ENCODE assay signal across 8 cellular contexts in the genomic region with DNA sequence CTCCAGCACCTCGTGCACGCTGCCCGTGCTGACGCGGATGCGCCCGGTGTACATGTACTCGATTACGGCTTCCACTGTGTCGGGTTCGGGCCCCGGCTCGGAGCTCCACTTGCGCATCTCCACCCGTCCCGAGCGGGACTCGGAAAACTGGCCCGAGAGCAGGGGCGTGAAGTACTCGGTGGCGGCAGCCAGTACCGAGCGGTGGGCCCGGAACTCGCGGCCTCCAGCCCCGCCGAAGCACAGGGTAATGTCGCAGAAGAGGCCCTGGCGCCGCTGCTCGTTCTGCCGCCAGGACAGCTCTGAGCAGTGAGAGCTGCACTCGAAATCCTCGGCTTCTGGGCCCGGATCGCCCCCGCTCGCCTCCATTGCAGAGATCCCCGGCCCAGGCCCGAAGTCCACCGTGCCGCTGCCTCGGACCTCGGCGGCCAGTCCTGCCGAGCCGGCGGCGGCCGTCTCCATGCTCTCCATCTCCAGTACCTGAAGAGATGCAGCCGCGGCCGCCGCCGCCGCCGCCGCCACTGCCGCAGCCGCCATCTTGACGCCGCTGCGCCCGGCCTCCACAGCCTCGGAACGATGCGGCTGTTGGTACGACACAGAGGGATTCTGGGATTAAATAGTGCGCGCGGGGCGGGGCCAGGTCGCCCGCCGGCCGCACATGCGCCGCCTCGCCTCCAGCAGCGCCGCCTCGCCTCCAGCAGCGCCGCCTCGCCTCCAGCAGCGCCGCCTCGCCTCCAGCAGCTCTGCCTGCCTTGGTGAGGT. TPM values are rescaled to one million over a fixed set of nuclear protein-coding genes. Genes with fewer than 3 reads are reported as not detected.
DNase-seq lines count a peak whose midpoint lies in the region; ATAC-seq and TF ChIP-seq lines count a peak whose summit lies in the region.

A gene with protein sequence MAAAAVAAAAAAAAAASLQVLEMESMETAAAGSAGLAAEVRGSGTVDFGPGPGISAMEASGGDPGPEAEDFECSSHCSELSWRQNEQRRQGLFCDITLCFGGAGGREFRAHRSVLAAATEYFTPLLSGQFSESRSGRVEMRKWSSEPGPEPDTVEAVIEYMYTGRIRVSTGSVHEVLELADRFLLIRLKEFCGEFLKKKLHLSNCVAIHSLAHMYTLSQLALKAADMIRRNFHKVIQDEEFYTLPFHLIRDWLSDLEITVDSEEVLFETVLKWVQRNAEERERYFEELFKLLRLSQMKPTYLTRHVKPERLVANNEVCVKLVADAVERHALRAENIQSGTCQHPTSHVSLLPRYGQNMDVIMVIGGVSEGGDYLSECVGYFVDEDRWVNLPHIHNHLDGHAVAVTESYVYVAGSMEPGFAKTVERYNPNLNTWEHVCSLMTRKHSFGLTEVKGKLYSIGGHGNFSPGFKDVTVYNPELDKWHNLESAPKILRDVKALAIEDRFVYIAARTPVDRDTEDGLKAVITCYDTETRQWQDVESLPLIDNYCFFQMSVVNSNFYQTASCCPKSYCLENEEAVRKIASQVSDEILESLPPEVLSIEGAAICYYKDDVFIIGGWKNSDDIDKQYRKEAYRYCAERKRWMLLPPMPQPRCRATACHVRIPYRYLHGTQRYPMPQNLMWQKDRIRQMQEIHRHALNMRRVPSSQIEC (minus strand): TSS at position 587 of the 759 bp plus-strand sequence. CDS start 53 bp downstream, at position 534.

- H3K4me1 ChIP-seq in BLaER1 treated with 17β-estradiol and CSF1 and Interleukin-3, amounts not matched to agents 10 nM and 100 nM, result peaks cover 34 to 43% (median 39%) of the 10 kb centered on the region in 10 experiments
- peaks cover 0 to 39% (median 13%) of the 10 kb centered on the region in 4 donors for H3K4me1 ChIP-seq in right lobe of liver

- H3K9me3 ChIP-seq in BLaER1 treated with 17β-estradiol and CSF1 and Interleukin-3, amounts not matched to agents 10 nM and 100 nM (replicated peaks in 1 of 11), result no peaks in the 10 kb centered on the region
- no peaks in the 10 kb centered on the region for H3K9me3 ChIP-seq in right lobe of liver

- peaks cover 33 to 38% (median 37%) of the 10 kb centered on the region in 11 experiments for H3K36me3 ChIP-seq in BLaER1 treated with 17β-estradiol and CSF1 and Interleukin-3, amounts not matched to agents 10 nM and 100 nM
- peaks cover 0 to 7% (median 0%) of the 10 kb centered on the region in 4 donors for H3K36me3 ChIP-seq in right lobe of liver

- intact Hi-C loops in dorsolateral prefrontal cortex (cut with DNase I), result loop anchor here (2.0 to 10.0 kb wide), 5 partner anchors 52 to 130 kb away; a partner anchor contains a TSS
- intact Hi-C loops in right lobe of liver (cut with DNase I), result no loop called here

- DNase-seq in NCI-H69 (lab: John Stamatoyannopoulos, UW), result peak; percentile 96
- peak; percentile 71 to 79 for DNase-seq in activated CD4-positive, alpha-beta T cell treated with anti-CD3 and anti-CD28 coated beads, Interleukin-2, amount 50 U/mL, for 24 hours (ENCODE audit: low read depth in 1 of 2, low spot score in 1 of 2)
- peak; percentile 83 to 94 (median 90) for DNase-seq in dorsolateral prefrontal cortex
- DNase-seq in right lobe of liver, result peak; percentile 90 to 92 (median 91)
- peak; percentile 84 for DNase-seq in stimulated activated CD4-positive, alpha-beta T cell treated with anti-CD3 and anti-CD28 coated beads, Interleukin-4, amount 100 ng/mL, for 4 hours

- peak within 1 kb of the TSS; percentile 82 to 99 (median 95) for H3K4me2 ChIP-seq in BLaER1 treated with 17β-estradiol and CSF1 and Interleukin-3, amounts not matched to agents 10 nM and 100 nM

- ATAC-seq in GM19328 (IDR thresholded peaks at IDR 0.05; ENCODE audit: unreplicated experiment) (peak; percentile 86), HG03469 (IDR thresholded peaks at IDR 0.05; ENCODE audit: unreplicated experiment) (peak; percentile 66), right lobe of liver (peak; percentile 88 to 93 (median 91))

- peaks cover 33 to 54% (median 48%) of the 10 kb centered on the region in 11 experiments; a peak in 21 of 22 replicates for H4K20me1 ChIP-seq in BLaER1 treated with 17β-estradiol and CSF1 and Interleukin-3, amounts not matched to agents 10 nM and 100 nM

- H3K27me3 ChIP-seq in BLaER1 treated with 17β-estradiol and CSF1 and Interleukin-3, amounts not matched to agents 10 nM and 100 nM, result no peaks in the 10 kb centered on the region
- H3K27me3 ChIP-seq in dorsolateral prefrontal cortex (no peaks in the 10 kb centered on the region), right lobe of liver (no peaks in the 10 kb centered on the region)

- 0% methylated on average over 29 of the region's 90 CpGs for WGBS in right lobe of liver (ENCODE audit: insufficient coverage, low coverage, low lambda C conversion rate, missing lambda C conversion rate)

- TF ChIP-seq POLR2A in right lobe of liver (IDR thresholded peaks at IDR 0.05), result peak; percentile 91

- H3K27ac ChIP-seq in BLaER1 treated with 17β-estradiol and CSF1 and Interleukin-3, amounts not matched to agents 10 nM and 100 nM, result peak within 1 kb of the TSS; percentile 78 to 94 (median 91)
- H3K27ac ChIP-seq in dorsolateral prefrontal cortex (peak within 1 kb of the TSS; percentile 46 to 98 (median 92)), right lobe of liver (peak within 1 kb of the TSS; percentile 59 to 84 (median 75))

- H3K9ac ChIP-seq in BLaER1 treated with 17β-estradiol and CSF1 and Interleukin-3, amounts not matched to agents 10 nM and 100 nM, result peak within 1 kb of the TSS; percentile 86 to 96 (median 93)

- H3K4me3 ChIP-seq in BLaER1 treated with 17β-estradiol and CSF1 and Interleukin-3, amounts not matched to agents 10 nM and 100 nM, result peak within 1 kb of the TSS; percentile 84 to 96 (median 90)
- H3K4me3 ChIP-seq in dorsolateral prefrontal cortex, result peak within 1 kb of the TSS; percentile 74 to 100 (median 97)
- H3K4me3 ChIP-seq in right lobe of liver, result peak within 1 kb of the TSS; percentile 74 to 100 (median 93)

- TF ChIP-seq CTCF in dorsolateral prefrontal cortex (IDR thresholded peaks at IDR 0.05 in 54 of 56, conservative IDR thresholded peaks at IDR 0.05 in 2 of 56; ENCODE audit: low read depth in 1 of 56, partially characterized antibody in 56 of 56) (peak in 47 of 56 donors; percentile 9 to 75 (median 51)), right lobe of liver (IDR thresholded peaks at IDR 0.05) (peak in 1 of 4 donors; percentile 31)

RNA-seq across cellular contexts. Expression of the gene that starts here (rescaled TPM):
- total RNA-seq in dorsolateral prefrontal cortex (10 to 100 TPM; 16.7 to 56.5 (median 42.7) TPM), right lobe of liver (1 to 10 TPM; 2.9 to 7.0 (median 5.7) TPM)

Comparison
In these comparisons a context has a peak if more than half of its experiments do, and no peak if none do; other contexts are left out.
1. Peak in every context shown above with its lines: DNase-seq, ATAC-seq, H3K4me3 ChIP-seq and H3K27ac ChIP-seq.
2. intact Hi-C loops: an anchor here in dorsolateral prefrontal cortex (2.0 to 10.0 kb wide); none called in right lobe of liver.